ENCODE assay signal across 13 cellular contexts in the genomic region with DNA sequence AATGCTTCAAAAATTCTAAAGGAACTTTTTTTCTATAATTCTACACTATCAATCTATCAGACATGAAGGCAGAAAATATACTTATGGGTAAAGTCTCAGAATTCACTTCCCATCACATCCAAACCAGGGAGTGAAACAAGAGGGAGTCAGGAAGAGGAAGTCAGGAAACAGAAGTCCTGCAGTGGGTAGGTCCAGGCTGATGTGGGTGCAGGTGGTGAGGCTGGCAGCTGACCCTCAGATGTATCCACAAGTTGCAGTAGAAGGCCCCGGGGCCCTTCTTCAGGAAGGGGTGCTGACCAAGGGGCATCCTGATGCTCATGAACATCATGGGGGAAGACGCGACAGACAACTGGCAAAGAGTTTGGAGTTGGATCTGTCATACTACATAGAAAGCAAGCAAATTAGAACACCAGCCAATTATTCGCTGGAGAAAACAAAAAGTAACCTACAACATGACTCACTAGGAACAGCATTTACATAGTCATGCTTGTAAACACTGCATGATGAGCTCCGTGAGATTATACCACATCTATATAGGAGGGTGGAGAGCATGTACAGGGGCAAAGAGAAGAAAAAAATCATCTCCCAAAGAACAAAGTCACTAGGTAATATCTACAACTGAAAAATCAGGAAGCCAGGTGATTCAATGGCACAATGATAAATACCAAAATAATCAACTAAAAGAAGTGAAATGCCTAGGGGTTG. TPM values are rescaled to one million over a fixed set of nuclear protein-coding genes. Genes with fewer than 3 reads are reported as not detected.
DNase-seq lines count a peak whose midpoint lies in the region; ATAC-seq and TF ChIP-seq lines count a peak whose summit lies in the region.
"Had no signal": no experiment of that assay in that cellular context is flagged by ENCODE, and none has a peak within 500 bp of the region (broad histone marks: within the 10 kb centered on the region; RNA-seq: fewer than 3 reads in every experiment).

No MANE protein-coding gene starts in this region.

- H3K9me3 ChIP-seq in RWPE2 (ENCODE audit: severe bottlenecking), result no peaks in the 10 kb centered on the region
- H3K9me3 ChIP-seq: BE2C, esophagus squamous epithelium had no signal

- H3K9me3 Mint-ChIP-seq in activated T-cell treated with anti-CD3 and anti-CD28 coated beads, Interleukin-2, amount 50 U/mL, for 72 hours, result no peaks in the 10 kb centered on the region
- no peaks in the 10 kb centered on the region for H3K9me3 Mint-ChIP-seq in stimulated activated naive B cell treated with anti-CD40 and anti-IgM and Interleukin-4, amounts not matched to agents 10 μg/mL and 1 μg/mL and 100 μg/mL, for 72 hours

- H3K27ac ChIP-seq in RWPE2 (ENCODE audit: poor library complexity, severe bottlenecking) (no peak overlapping the region), epithelial cell of prostate (peak overlapping the region; percentile 45)

- peaks cover 74% of the 10 kb centered on the region for H3K4me1 Mint-ChIP-seq in activated T-cell treated with anti-CD3 and anti-CD28 coated beads, Interleukin-2, amount 50 U/mL, for 72 hours (ENCODE audit: low read depth)
- H3K4me1 Mint-ChIP-seq in stimulated activated naive B cell treated with anti-CD40 and anti-IgM and Interleukin-4, amounts not matched to agents 10 μg/mL and 1 μg/mL and 100 μg/mL, for 72 hours, result peaks cover 45 to 78% of the 10 kb centered on the region in 2 donors

- H3K4me3 ChIP-seq in RWPE2 (ENCODE audit: severe bottlenecking), result no peak overlapping the region
- H3K4me3 ChIP-seq: esophagus squamous epithelium had no signal

- peak overlapping the region; percentile 13 for H3K27ac Mint-ChIP-seq in activated T-cell treated with anti-CD3 and anti-CD28 coated beads, Interleukin-2, amount 50 U/mL, for 72 hours
- peak overlapping the region; percentile 72 for H3K27ac Mint-ChIP-seq in stimulated activated naive B cell treated with anti-CD40 and anti-IgM and Interleukin-4, amounts not matched to agents 10 μg/mL and 1 μg/mL and 100 μg/mL, for 72 hours

- DNase-seq in activated T-cell treated with anti-CD3 and anti-CD28 coated beads, Interleukin-2, amount 50 U/mL, for 72 hours, result no peak
- no peak for DNase-seq in activated T-cell treated with anti-CD3 and anti-CD28 coated beads, Interleukin-2, amount 50 U/mL, for 1 hour
- no peak for DNase-seq in RWPE2 (ENCODE audit: low spot score)
- DNase-seq in epithelial cell of prostate (ENCODE audit: low read depth, low spot score), result peak; percentile 54
- DNase-seq in stimulated activated naive B cell treated with anti-CD40 and anti-IgM and Interleukin-4, amounts not matched to agents 10 μg/mL and 1 μg/mL and 100 μg/mL, for 72 hours, result no peak
- DNase-seq in NCI-H1048 (lab: John Stamatoyannopoulos, UW), result no peak
- no peak for DNase-seq in GM10266 (ENCODE audit: extremely low spot score)
- DNase-seq: activated naive CD4-positive, alpha-beta T cell treated with anti-CD3 and anti-CD28 coated beads, Interleukin-2, amount 50 U/mL, for 16 hours; BE2C; esophagus squamous epithelium; left ventricle myocardium superior; NCI-H1417 had no signal

- no peak for ATAC-seq in activated T-cell treated with anti-CD3 and anti-CD28 coated beads, Interleukin-2, amount 50 U/mL, for 72 hours (replicated peaks in 1 of 2)
- peak; percentile 52 for ATAC-seq in RWPE2 (ENCODE audit: low read depth)
- ATAC-seq in stimulated activated naive B cell treated with anti-CD40 and anti-IgM and Interleukin-4, amounts not matched to agents 10 μg/mL and 1 μg/mL and 100 μg/mL, for 72 hours (replicated peaks), result no peak
- ATAC-seq in GM21529 (IDR thresholded peaks at IDR 0.05; ENCODE audit: unreplicated experiment), result no peak
- ATAC-seq: left ventricle myocardium superior had no signal

- no peaks in the 10 kb centered on the region for H3K27me3 Mint-ChIP-seq in activated T-cell treated with anti-CD3 and anti-CD28 coated beads, Interleukin-2, amount 50 U/mL, for 72 hours (ENCODE audit: low read depth)
- H3K27me3 Mint-ChIP-seq in stimulated activated naive B cell treated with anti-CD40 and anti-IgM and Interleukin-4, amounts not matched to agents 10 μg/mL and 1 μg/mL and 100 μg/mL, for 72 hours, result no peaks in the 10 kb centered on the region

- H3K4me1 ChIP-seq in RWPE2 (ENCODE audit: insufficient read depth, poor library complexity, severe bottlenecking), result peaks cover 11% of the 10 kb centered on the region
- H3K4me1 ChIP-seq: BE2C had no signal

- no peaks in the 10 kb centered on the region for H3K36me3 ChIP-seq in RWPE2 (ENCODE audit: low read depth)
- H3K36me3 ChIP-seq: BE2C, esophagus squamous epithelium had no signal

- H3K36me3 Mint-ChIP-seq in activated T-cell treated with anti-CD3 and anti-CD28 coated beads, Interleukin-2, amount 50 U/mL, for 72 hours (ENCODE audit: insufficient read depth in 2 of 2), result peaks cover 3 to 10% of the 10 kb centered on the region in 2 donors
- H3K36me3 Mint-ChIP-seq in stimulated activated naive B cell treated with anti-CD40 and anti-IgM and Interleukin-4, amounts not matched to agents 10 μg/mL and 1 μg/mL and 100 μg/mL, for 72 hours, result peaks cover 28 to 36% of the 10 kb centered on the region in 2 donors

- no peak for TF ChIP-seq CTCF in RWPE2 (IDR thresholded peaks at IDR 0.05; ENCODE audit: poor library complexity, severe bottlenecking)
- no peak for TF ChIP-seq CTCF in GM10266 (IDR thresholded peaks at IDR 0.05; ENCODE audit: control insufficient read depth, insufficient read depth, low read depth, missing control alignments)

- no peaks in the 10 kb centered on the region for H3K27me3 ChIP-seq in RWPE2 (ENCODE audit: insufficient read depth, poor library complexity, severe bottlenecking)
- H3K27me3 ChIP-seq: BE2C, esophagus squamous epithelium had no signal

- peak overlapping the region; percentile 26 to 39 for H3K4me3 Mint-ChIP-seq in activated T-cell treated with anti-CD3 and anti-CD28 coated beads, Interleukin-2, amount 50 U/mL, for 72 hours
- H3K4me3 Mint-ChIP-seq in stimulated activated naive B cell treated with anti-CD40 and anti-IgM and Interleukin-4, amounts not matched to agents 10 μg/mL and 1 μg/mL and 100 μg/mL, for 72 hours, result peak overlapping the region in 1 of 2 donors; percentile 54

RNA-seq across cellular contexts. Expression of gene UXS1, which starts 4.2 kb away (rescaled TPM):
- 10 to 100 TPM; 33.9 to 39.9 TPM for total RNA-seq in activated T-cell treated with anti-CD3 and anti-CD28 coated beads, Interleukin-2, amount 50 U/mL, for 72 hours
